Comparison of ENCODE assay signal across 16 cellular contexts in genomic region chr9:38134578-38134977, GRCh38.
DNase-seq lines count a peak whose midpoint lies in the region; ATAC-seq and TF ChIP-seq lines count a peak whose summit lies in the region.
"Had no signal": no experiment of that assay in that cellular context is flagged by ENCODE, and none has a peak within 500 bp of the region (broad histone marks: within the 10 kb centered on the region; RNA-seq: fewer than 3 reads in every experiment).

No MANE protein-coding gene starts in this region.

- no peak overlapping the region for H3K27ac Mint-ChIP-seq in GM23338
- H3K27ac Mint-ChIP-seq: CD4-positive, alpha-beta memory T cell; H9; HFFc6 had no signal

- H3K79me2 ChIP-seq in GM23338 (replicated peaks; ENCODE audit: insufficient read depth) = no peaks in the 10 kb centered on the region
- H3K79me2 ChIP-seq in trophoblast cell (ENCODE audit: control insufficient read depth, insufficient read depth, low read length, poor library complexity) = no peaks in the 10 kb centered on the region

- no peaks in the 10 kb centered on the region for H3K9me3 Mint-ChIP-seq in GM23338
- H3K9me3 Mint-ChIP-seq: CD4-positive, alpha-beta memory T cell; H9; HFFc6 had no signal

- no peak overlapping the region for H4K12ac ChIP-seq in trophoblast cell (ENCODE audit: low read depth, low read length)

- H3K4me1 ChIP-seq in GM23338 (ENCODE audit: insufficient read depth) = peaks cover 6% of the 10 kb centered on the region
- peaks cover 7% of the 10 kb centered on the region in 2 experiments for H3K4me1 ChIP-seq in trophoblast cell (ENCODE audit: control insufficient read depth in 1 of 2, insufficient read depth in 2 of 2, low read length in 2 of 2)

- no peak for TF ChIP-seq CTCF in GM23338 (conservative IDR thresholded peaks at IDR 0.05; ENCODE audit: low read depth in 2 of 2)

- H2BK5ac ChIP-seq in trophoblast cell (ENCODE audit: low read depth, low read length, poor library complexity) = no peak overlapping the region

- no peak overlapping the region for H2AK5ac ChIP-seq in trophoblast cell (ENCODE audit: low read length)

- peaks cover 11% of the 10 kb centered on the region for H3K4me1 Mint-ChIP-seq in GM23338
- H3K4me1 Mint-ChIP-seq: CD4-positive, alpha-beta memory T cell had no signal

- no peak for ATAC-seq in GM23338
- ATAC-seq: HCT116 had no signal

- H3K27me3 Mint-ChIP-seq in GM23338 (ENCODE audit: insufficient read depth, low read depth, poor library complexity) = peaks cover 8% of the 10 kb centered on the region

- WGBS in trophoblast cell (ENCODE audit: extremely low coverage, insufficient coverage, insufficient read length) = no CpG with 5 or more reads among the region's 4 CpGs

- H3K9ac ChIP-seq in trophoblast cell (ENCODE audit: low read length) = no peak overlapping the region
- H3K9ac ChIP-seq: GM23248 had no signal

- H4K8ac ChIP-seq in trophoblast cell (ENCODE audit: low read depth, low read length) = no peak overlapping the region

- no peak overlapping the region for H3K14ac ChIP-seq in trophoblast cell (ENCODE audit: low read length)

- no peak overlapping the region for H3K4me3 Mint-ChIP-seq in GM23338
- H3K4me3 Mint-ChIP-seq: CD4-positive, alpha-beta memory T cell; H9; HFFc6 had no signal

- no peak overlapping the region for H3K18ac ChIP-seq in trophoblast cell (ENCODE audit: low read length)

- no peaks in the 10 kb centered on the region for H4K20me1 ChIP-seq in GM23338 (replicated peaks; ENCODE audit: insufficient read depth)

- peak; percentile 65 for DNase-seq in COR-L47 (lab: John Stamatoyannopoulos, UW)
- DNase-seq in GM23338 (ENCODE audit: low spot score) = no peak
- DNase-seq in NCI-H146 treated with DMSO at 0.1 percent for 48 hours (lab: John Stamatoyannopoulos, UW; ENCODE audit: unreplicated experiment) = peak; percentile 90
- peak; percentile 81 for DNase-seq in NCI-H69 (lab: John Stamatoyannopoulos, UW)
- no peak for DNase-seq in epidermal melanocyte (ENCODE audit: insufficient read length, low spot score)
- DNase-seq in trophoblast cell = no peak
- no peak for DNase-seq in effector CD4-positive, alpha-beta T cell
- DNase-seq: C1 segment of cervical spinal cord; CD4-positive, alpha-beta memory T cell; DMS153; DND-41; GM23248; H9; HFFc6 had no signal

- no peaks in the 10 kb centered on the region for H3K79me1 ChIP-seq in trophoblast cell (ENCODE audit: low read length)

- H2BK12ac ChIP-seq in trophoblast cell (ENCODE audit: low read length) = no peak overlapping the region

- H2BK120ac ChIP-seq in trophoblast cell (ENCODE audit: insufficient read depth, low read length, poor library complexity) = no peak overlapping the region

- no peaks in the 10 kb centered on the region for H3K27me3 ChIP-seq in GM23338 (ENCODE audit: insufficient read depth)
- no peaks in the 10 kb centered on the region for H3K27me3 ChIP-seq in trophoblast cell (ENCODE audit: insufficient read depth, low read length)

- H3K4me2 ChIP-seq in GM23338 (peak overlapping the region; percentile 64; the same call in 1 of the 2 replicates), trophoblast cell (ENCODE audit: low read length) (no peak overlapping the region)

- no peaks in the 10 kb centered on the region for H3K9me3 ChIP-seq in trophoblast cell (ENCODE audit: insufficient read depth, low read depth, low read length)
- H3K9me3 ChIP-seq: Caco-2 had no signal

- no peaks in the 10 kb centered on the region for H3K9me2 ChIP-seq in GM23338 (ENCODE audit: insufficient read depth)

- no peaks in the 10 kb centered on the region for H3F3A ChIP-seq in GM23338 (replicated peaks; ENCODE audit: low read depth)

- H2AFZ ChIP-seq in GM23338 = no peak overlapping the region
- no peak overlapping the region for H2AFZ ChIP-seq in trophoblast cell (ENCODE audit: insufficient read depth, low read length, poor library complexity)
- H2AFZ ChIP-seq: GM23248 had no signal

- H3K4me3 ChIP-seq in GM23338 (no peak overlapping the region), trophoblast cell (ENCODE audit: low read depth, low read length) (no peak overlapping the region)
- H3K4me3 ChIP-seq: GM23248 had no signal

- no peak overlapping the region for H4K91ac ChIP-seq in trophoblast cell (ENCODE audit: low read depth, low read length)

- no peak overlapping the region for H3K4ac ChIP-seq in trophoblast cell (ENCODE audit: low read depth, low read length)

- H3K36me3 Mint-ChIP-seq in GM23338 (ENCODE audit: low read depth) = no peaks in the 10 kb centered on the region
- H3K36me3 Mint-ChIP-seq: CD4-positive, alpha-beta memory T cell had no signal

- H3K36me3 ChIP-seq in GM23338 (ENCODE audit: insufficient read depth) = no peaks in the 10 kb centered on the region
- no peaks in the 10 kb centered on the region for H3K36me3 ChIP-seq in trophoblast cell (ENCODE audit: control insufficient read depth in 1 of 2, insufficient read depth in 2 of 2, low read length in 2 of 2)

- no peak overlapping the region for H3K27ac ChIP-seq in GM23338 (ENCODE audit: low read depth)
- H3K27ac ChIP-seq in trophoblast cell (ENCODE audit: low read depth, low read length) = no peak overlapping the region
- H3K27ac ChIP-seq: GM23248 had no signal

- H3K23ac ChIP-seq in trophoblast cell (ENCODE audit: low read length) = no peak overlapping the region

TF ChIP-seq in GM23338, 12 proteins besides CTCF, POLR2A, EP300 and RAD21 (continues in another document):
- TF ChIP-seq EZH2 (IDR thresholded peaks at IDR 0.05; ENCODE audit: low read depth, unreplicated experiment) (no peak), EZH2phosphoT487 (IDR thresholded peaks at IDR 0.05; ENCODE audit: unreplicated experiment) (no peak), POLR2AphosphoS5 (IDR thresholded peaks at IDR 0.05; ENCODE audit: low read depth) (no peak), ZNF462 (CRISPR knock-in tag; IDR thresholded peaks at IDR 0.05) (no peak), JUNB (IDR thresholded peaks at IDR 0.05; ENCODE audit: unreplicated experiment) (no peak), STAT1 (IDR thresholded peaks at IDR 0.05; ENCODE audit: unreplicated experiment) (no peak)

Comparison
In these comparisons a context has a peak if more than half of its experiments do, and no peak if none do; other contexts are left out.
1. DNase-seq: peak in COR-L47 (single experiment), NCI-H146 treated with DMSO at 0.1 percent for 48 hours (single experiment) and NCI-H69 (single experiment); none in GM23338 (single experiment), epidermal melanocyte (single experiment), trophoblast cell (0 of 2) and effector CD4-positive, alpha-beta T cell (single experiment).